Comparison of ENCODE assay signal across 9 cellular contexts in genomic region chr13:105202384-105202783, GRCh38.
DNase-seq lines count a peak whose midpoint lies in the region; ATAC-seq and TF ChIP-seq lines count a peak whose summit lies in the region.
"Had no signal": no experiment of that assay in that cellular context is flagged by ENCODE, and none has a peak within 500 bp of the region (broad histone marks: within the 10 kb centered on the region; RNA-seq: fewer than 3 reads in every experiment).

No MANE protein-coding gene starts in this region.

- H4K20me1 ChIP-seq in H9 (ENCODE audit: control insufficient read depth, insufficient read depth, insufficient read length) (no peaks in the 10 kb centered on the region), PC-9 (ENCODE audit: insufficient read depth) (no peaks in the 10 kb centered on the region)

- H4K8ac ChIP-seq in H9 (replicated peaks; ENCODE audit: insufficient read length, low read depth, low read length), result no peak overlapping the region

- H3K27me3 ChIP-seq in H9 (ENCODE audit: insufficient read depth, low read length) (no peaks in the 10 kb centered on the region), PC-9 (ENCODE audit: insufficient read depth, low read depth) (no peaks in the 10 kb centered on the region), foreskin keratinocyte (no peaks in the 10 kb centered on the region), thoracic aorta (replicated peaks; ENCODE audit: insufficient read depth) (no peaks in the 10 kb centered on the region)

- no peaks in the 10 kb centered on the region for H3K36me3 ChIP-seq in PC-9 (ENCODE audit: low read depth)
- no peaks in the 10 kb centered on the region for H3K36me3 ChIP-seq in thoracic aorta

- H3K4me3 ChIP-seq in PC-9, result no peak overlapping the region
- H3K4me3 ChIP-seq in thoracic aorta, result no peak overlapping the region

- no peaks in the 10 kb centered on the region for H3K36me3 Mint-ChIP-seq in H9 (ENCODE audit: insufficient read depth in 1 of 3, low read depth in 3 of 3)

- no peak overlapping the region for H3K27ac Mint-ChIP-seq in H9

- no peak overlapping the region for H3K56ac ChIP-seq in H9 (ENCODE audit: insufficient read length, low read depth, low read length)

- no peak overlapping the region for H4K91ac ChIP-seq in H9 (ENCODE audit: insufficient read length, low read depth, low read length)

- no peaks in the 10 kb centered on the region for H3K4me1 Mint-ChIP-seq in H9
- H3K4me1 Mint-ChIP-seq: central memory CD8-positive, alpha-beta T cell had no signal

- H3K4me3 Mint-ChIP-seq in H9, result no peak overlapping the region
- H3K4me3 Mint-ChIP-seq: central memory CD8-positive, alpha-beta T cell had no signal

- H3K27ac ChIP-seq in H9 (ENCODE audit: insufficient read length, low read depth, low read length) (no peak overlapping the region), PC-9 (no peak overlapping the region), foreskin keratinocyte (no peak overlapping the region), thoracic aorta (no peak overlapping the region)

- no peak overlapping the region for H4K5ac ChIP-seq in H9 (ENCODE audit: insufficient read length, low read depth, low read length)

- no peak overlapping the region for H2BK12ac ChIP-seq in H9 (ENCODE audit: insufficient read length, low read depth, low read length)

- H3K14ac ChIP-seq in H9 (ENCODE audit: insufficient read depth, low read length), result no peak overlapping the region

- H2BK15ac ChIP-seq in H9 (ENCODE audit: low read depth, low read length), result no peak overlapping the region

- intact Hi-C loops in PC-9 (cut with micrococcal nuclease; ENCODE audit: unreplicated experiment), result no loop called here

- no peaks in the 10 kb centered on the region for H3K23me2 ChIP-seq in H9 (ENCODE audit: insufficient read length, low read depth, low read length, poor library complexity, severe bottlenecking)

- H3K4me2 ChIP-seq in H9 (ENCODE audit: insufficient read depth, insufficient read length, low read length) (no peak overlapping the region), PC-9 (no peak overlapping the region)

- no peak overlapping the region for H3K18ac ChIP-seq in H9 (ENCODE audit: insufficient read length, low read depth, low read length)

- H3K4ac ChIP-seq in H9 (ENCODE audit: low read depth, low read length), result no peak overlapping the region

- H3K79me2 ChIP-seq in H9 (ENCODE audit: insufficient read depth, low read length) (no peaks in the 10 kb centered on the region), PC-9 (ENCODE audit: low read depth) (no peaks in the 10 kb centered on the region)

- TF ChIP-seq CTCF in H9 (conservative IDR thresholded peaks at IDR 0.05) (peak; percentile 76), PC-9 (conservative IDR thresholded peaks at IDR 0.05) (peak; percentile 69), foreskin keratinocyte (conservative IDR thresholded peaks at IDR 0.05) (peak; percentile 58), thoracic aorta (IDR thresholded peaks at IDR 0.05) (peak; percentile 40)

- no peak overlapping the region for H3K9ac ChIP-seq in H9 (ENCODE audit: extremely low read depth, insufficient read length, low read length)

- H3K9me3 ChIP-seq in H9 (ENCODE audit: control insufficient read depth, low read depth, low read length) (no peaks in the 10 kb centered on the region), PC-9 (ENCODE audit: insufficient read depth, low read depth) (no peaks in the 10 kb centered on the region), thoracic aorta (no peaks in the 10 kb centered on the region)

- H3T11ph ChIP-seq in H9 (ENCODE audit: low read length), result no peak overlapping the region

- in situ Hi-C loops in Caki2 (cut with HindIII; ENCODE audit: low pct_unique_long_range_greater_than_20kb, low sequenced_read_pairs), result no loop called here

- H2AFZ ChIP-seq in H9 (ENCODE audit: low read length), result no peak overlapping the region
- no peak overlapping the region for H2AFZ ChIP-seq in PC-9

- no peaks in the 10 kb centered on the region for H3F3A ChIP-seq in PC-9 (ENCODE audit: insufficient read depth, low read depth)

- H3K23ac ChIP-seq in H9 (ENCODE audit: insufficient read length, low read depth, low read length), result no peak overlapping the region

- CTCF ChIA-PET in PC-9 (lab: Charles Lee), result interaction anchor here (0.7 kb wide), 1 partner anchor 436 kb away, joined by 3 read pairs; no protein-coding TSS in a partner anchor

- peak; percentile 19 for DNase-seq in Caki2 (ENCODE audit: low read depth)
- DNase-seq in H9, result no peak
- no peak for DNase-seq in PC-9
- peak in 1 of 2 donors; percentile 32 for DNase-seq in foreskin keratinocyte
- DNase-seq in thoracic aorta (ENCODE audit: low spot score), result no peak
- DNase-seq in HuH-7 (ENCODE audit: low spot score), result no peak
- DNase-seq in NCI-H1048 (lab: John Stamatoyannopoulos, UW), result no peak
- no peak for DNase-seq in central memory CD4-positive, alpha-beta T cell

- H3K27me3 Mint-ChIP-seq in H9 (ENCODE audit: low read depth), result no peaks in the 10 kb centered on the region
- H3K27me3 Mint-ChIP-seq: central memory CD8-positive, alpha-beta T cell had no signal

- no peak overlapping the region for H2BK120ac ChIP-seq in H9 (ENCODE audit: low read depth, low read length, poor library complexity, severe bottlenecking)

- no TSS peak for BruUV-seq in PC-9 (replicated peaks; lab: Mats Ljungman, UMichigan)

- H2AK5ac ChIP-seq in H9 (ENCODE audit: insufficient read length, low read length), result no peak overlapping the region

- no peak overlapping the region for H2BK5ac ChIP-seq in H9 (ENCODE audit: insufficient read length, low read length)

- POLR2A ChIA-PET in PC-9 (lab: Charles Lee; ENCODE audit: unreplicated experiment), result interaction anchor here (0.8 kb wide), 1 partner anchor 597 kb away, joined by 8 read pairs; no protein-coding TSS in a partner anchor

- no peaks in the 10 kb centered on the region for H3K4me1 ChIP-seq in H9 (ENCODE audit: insufficient read depth, low read length)
- H3K4me1 ChIP-seq in PC-9 (replicated peaks; ENCODE audit: insufficient read depth), result no peaks in the 10 kb centered on the region
- no peaks in the 10 kb centered on the region for H3K4me1 ChIP-seq in foreskin keratinocyte
- no peaks in the 10 kb centered on the region for H3K4me1 ChIP-seq in thoracic aorta (ENCODE audit: control insufficient read depth in 1 of 2, low read depth in 2 of 2)

- H3K79me1 ChIP-seq in H9 (ENCODE audit: insufficient read depth, low read depth, low read length, poor library complexity, severe bottlenecking), result no peaks in the 10 kb centered on the region

- H3K9me3 Mint-ChIP-seq in H9, result no peaks in the 10 kb centered on the region

- H2BK20ac ChIP-seq in H9 (ENCODE audit: low read depth, low read length, poor library complexity, severe bottlenecking), result no peak overlapping the region

- no peaks in the 10 kb centered on the region for H3K9me2 ChIP-seq in PC-9 (ENCODE audit: insufficient read depth)

- peak; percentile 70 for ATAC-seq in foreskin keratinocyte
- no peak for ATAC-seq in thoracic aorta (ENCODE audit: insufficient number of reproducible peaks, low FRiP score, low read depth)
